ENCODE assay signal across 13 cellular contexts in genomic region chr12:96033549-96034389, GRCh38. TPM values are rescaled to one million over a fixed set of nuclear protein-coding genes. Genes with fewer than 3 reads are reported as not detected.
A peak's percentile ranks its signal among the peaks of the same experiment; 100 is the strongest.
DNase-seq lines count a peak whose midpoint lies in the region; ATAC-seq and TF ChIP-seq lines count a peak whose summit lies in the region.
"Had no signal": no experiment of that assay in that cellular context is flagged by ENCODE, and none has a peak within 500 bp of the region (broad histone marks: within the 10 kb centered on the region; RNA-seq: fewer than 3 reads in every experiment).

No MANE protein-coding gene starts in this region.

- H3K36me3 ChIP-seq in GM23248 (ENCODE audit: low read depth) (no peaks in the 10 kb centered on the region), SJCRH30 (no peaks in the 10 kb centered on the region), gastrocnemius medialis (no peaks in the 10 kb centered on the region)
- H3K36me3 ChIP-seq: Peyer's patch had no signal

- no peaks in the 10 kb centered on the region for H3K9me3 ChIP-seq in GM23248 (ENCODE audit: low read depth)
- no peaks in the 10 kb centered on the region for H3K9me3 ChIP-seq in SJCRH30 (replicated peaks)
- H3K9me3 ChIP-seq in gastrocnemius medialis: no peaks in the 10 kb centered on the region
- H3K9me3 ChIP-seq: Peyer's patch had no signal

- intact Hi-C loops in gastrocnemius medialis (cut with DNase I; ENCODE audit: low total_unique reads): loop anchor here (2.0 to 10.0 kb wide), 4 partner anchors 175 to 881 kb away; partner anchors contain the start of genes CDK17, METAP2 and SNRPF

- H3K27me3 Mint-ChIP-seq in activated naive CD8-positive, alpha-beta T cell treated with anti-CD3 and anti-CD28 coated beads, Interleukin-2, amount 50 U/mL, for 24 hours: no peaks in the 10 kb centered on the region
- H3K27me3 Mint-ChIP-seq: activated CD8-positive, alpha-beta memory T cell treated with anti-CD3 and anti-CD28 coated beads, Interleukin-2, amount 10 ng/mL, durations not matched to agents 7 days and 5 days had no signal

- H3K36me3 Mint-ChIP-seq in activated naive CD8-positive, alpha-beta T cell treated with anti-CD3 and anti-CD28 coated beads, Interleukin-2, amount 50 U/mL, for 24 hours (ENCODE audit: low read depth): no peaks in the 10 kb centered on the region
- H3K36me3 Mint-ChIP-seq: stimulated activated effector memory CD8-positive, alpha-beta T cell treated with anti-CD3 and anti-CD28 coated beads, Interleukin-12 subunit alpha, Interleukin-12 subunit beta, amount 100 ng/mL, for 72 hours had no signal

- peaks cover 25% of the 10 kb centered on the region for H3K4me1 Mint-ChIP-seq in activated naive CD8-positive, alpha-beta T cell treated with anti-CD3 and anti-CD28 coated beads, Interleukin-2, amount 50 U/mL, for 24 hours

- peak overlapping the region; percentile 54 for H3K27ac ChIP-seq in GM23248
- H3K27ac ChIP-seq in SJCRH30: no peak overlapping the region
- H3K27ac ChIP-seq in gastrocnemius medialis: peak overlapping the region; percentile 80 to 90 (median 84)

- peak overlapping the region; percentile 88 for H2AFZ ChIP-seq in GM23248

- H3K79me2 ChIP-seq in GM23248 (ENCODE audit: insufficient read depth): peaks cover 47% of the 10 kb centered on the region

- no peaks in the 10 kb centered on the region for H4K20me1 ChIP-seq in GM23248 (ENCODE audit: insufficient read depth)

- H3K4me3 ChIP-seq in GM23248 (peak overlapping the region; percentile 94), SJCRH30 (peak overlapping the region; percentile 76), fibroblast of mammary gland (ENCODE audit: control insufficient read depth, low read depth, low read length) (peak overlapping the region; percentile 83), gastrocnemius medialis (peak overlapping the region in 3 of 4 donors; percentile 85 to 97 (median 93))

- H3K4me1 ChIP-seq in GM23248 (ENCODE audit: insufficient read depth) (peaks cover 17% of the 10 kb centered on the region), SJCRH30 (peaks cover 3% of the 10 kb centered on the region; the same call in 1 of the 2 replicates), gastrocnemius medialis (peaks cover 15 to 18% of the 10 kb centered on the region in 2 donors)

- no peak overlapping the region for H3K4me3 Mint-ChIP-seq in activated naive CD8-positive, alpha-beta T cell treated with anti-CD3 and anti-CD28 coated beads, Interleukin-2, amount 50 U/mL, for 24 hours
- H3K4me3 Mint-ChIP-seq: activated CD8-positive, alpha-beta memory T cell treated with anti-CD3 and anti-CD28 coated beads, Interleukin-2, amount 10 ng/mL, durations not matched to agents 7 days and 5 days; stimulated activated effector memory CD8-positive, alpha-beta T cell treated with anti-CD3 and anti-CD28 coated beads, Interleukin-12 subunit alpha, Interleukin-12 subunit beta, amount 100 ng/mL, for 72 hours had no signal

- H3K9me3 Mint-ChIP-seq in activated naive CD8-positive, alpha-beta T cell treated with anti-CD3 and anti-CD28 coated beads, Interleukin-2, amount 50 U/mL, for 24 hours: no peaks in the 10 kb centered on the region
- H3K9me3 Mint-ChIP-seq: stimulated activated effector memory CD8-positive, alpha-beta T cell treated with anti-CD3 and anti-CD28 coated beads, Interleukin-12 subunit alpha, Interleukin-12 subunit beta, amount 100 ng/mL, for 72 hours had no signal

- H3K27ac Mint-ChIP-seq in activated naive CD8-positive, alpha-beta T cell treated with anti-CD3 and anti-CD28 coated beads, Interleukin-2, amount 50 U/mL, for 24 hours: no peak overlapping the region
- H3K27ac Mint-ChIP-seq: activated CD8-positive, alpha-beta memory T cell treated with anti-CD3 and anti-CD28 coated beads, Interleukin-2, amount 10 ng/mL, durations not matched to agents 7 days and 5 days; stimulated activated effector memory CD8-positive, alpha-beta T cell treated with anti-CD3 and anti-CD28 coated beads, Interleukin-12 subunit alpha, Interleukin-12 subunit beta, amount 100 ng/mL, for 72 hours had no signal

- TF ChIP-seq CTCF in fibroblast of mammary gland (conservative IDR thresholded peaks at IDR 0.05; ENCODE audit: control insufficient read depth, insufficient read depth, low read depth, low read length) (no peak), gastrocnemius medialis (IDR thresholded peaks at IDR 0.05 in 4 of 5, conservative IDR thresholded peaks at IDR 0.05 in 1 of 5) (no peak)

- DNase-seq in GM23248 (no peak), SJCRH30 (no peak), fibroblast of mammary gland (ENCODE audit: low read depth) (no peak), gastrocnemius medialis (no peak), NCI-H2227 treated with DMSO at 0.1 percent for 48 hours (lab: John Stamatoyannopoulos, UW) (no peak)
- no peak for DNase-seq in activated naive CD8-positive, alpha-beta T cell treated with anti-CD3 and anti-CD28 coated beads, Interleukin-2, amount 50 U/mL, for 24 hours
- DNase-seq: activated CD8-positive, alpha-beta memory T cell treated with anti-CD3 and anti-CD28 coated beads, Interleukin-2, amount 10 ng/mL, durations not matched to agents 7 days and 5 days; occipital lobe had no signal

- peaks cover 20% of the 10 kb centered on the region for H3F3A ChIP-seq in GM23248 (ENCODE audit: insufficient read depth)

- H3K9me2 ChIP-seq in GM23248 (ENCODE audit: insufficient read depth): no peaks in the 10 kb centered on the region

- peak overlapping the region; percentile 91 for H3K4me2 ChIP-seq in GM23248 (ENCODE audit: unreplicated experiment)

- in situ Hi-C loops in GM23248 (cut with MboI) (no loop called here), gastrocnemius medialis (cut with MboI; ENCODE audit: low sequenced_read_pairs in 4 of 4) (no loop called here)

- H3K27me3 ChIP-seq in GM23248 (replicated peaks; ENCODE audit: insufficient read depth) (no peaks in the 10 kb centered on the region), SJCRH30 (no peaks in the 10 kb centered on the region), gastrocnemius medialis (no peaks in the 10 kb centered on the region)
- H3K27me3 ChIP-seq: Peyer's patch had no signal

- ATAC-seq in gastrocnemius medialis (no peak), GM21526 (IDR thresholded peaks at IDR 0.05; ENCODE audit: low FRiP score, unreplicated experiment) (no peak), HG02642 (IDR thresholded peaks at IDR 0.05; ENCODE audit: poor library complexity, unreplicated experiment) (no peak)
- no peak for ATAC-seq in activated naive CD8-positive, alpha-beta T cell treated with anti-CD3 and anti-CD28 coated beads, Interleukin-2, amount 50 U/mL, for 24 hours
- ATAC-seq: activated CD8-positive, alpha-beta memory T cell treated with anti-CD3 and anti-CD28 coated beads, Interleukin-2, amount 10 ng/mL, durations not matched to agents 7 days and 5 days; esophagus mucosa; stimulated activated effector memory CD8-positive, alpha-beta T cell treated with anti-CD3 and anti-CD28 coated beads, Interleukin-12 subunit alpha, Interleukin-12 subunit beta, amount 100 ng/mL, for 72 hours had no signal

- 70 to 76% methylated on average over 7 of the region's 7 CpGs for WGBS in GM23248 (ENCODE audit: low coverage in 1 of 2, low lambda C conversion rate in 2 of 2, missing lambda C conversion rate in 2 of 2), 2 experiments

- no peak for TF ChIP-seq POLR2A in gastrocnemius medialis (IDR thresholded peaks at IDR 0.05)

- peak overlapping the region; percentile 82 for H3K9ac ChIP-seq in GM23248

RNA-seq across cellular contexts. Expression of gene LTA4H, which starts 1.6 kb away (rescaled TPM):
- total RNA-seq in GM23248 (2014; rRNA removed; shearing (Covaris generic)): 58.6 and 62.9 TPM in 2 replicates
- polyA plus RNA-seq in GM23248 (2016; fragmentation: Nextera tagmentation; extraction: Ambion mirVana): 45.2 and 46.2 TPM in 2 replicates
- 78.9 and 85.6 TPM in 2 replicates for total RNA-seq in SJCRH30 (2014; rRNA removed; shearing (Covaris generic))
- total RNA-seq in gastrocnemius medialis: 10 to 100 TPM; 36.7 to 46.9 (median 40.6) TPM

RNA-seq across cellular contexts. Expression of gene HAL, which starts 37.6 kb away (rescaled TPM):
- total RNA-seq in GM23248 (2014; rRNA removed; shearing (Covaris generic)): not detected in 2 replicates
- polyA plus RNA-seq in GM23248 (2016; fragmentation: Nextera tagmentation; extraction: Ambion mirVana): not detected in 2 replicates
- total RNA-seq in SJCRH30 (2014; rRNA removed; shearing (Covaris generic)): 0.04 TPM in 1 of 2 replicates, not detected in the other
- 1 to 10 TPM in 2 of 4 donors, under 1 TPM in 1, not detected in 1; 0.59 to 1.3 (median 1.3) TPM for total RNA-seq in gastrocnemius medialis
